In genomic region chr16:13076878-13077277, GRCh38 we compare ENCODE assay signal across 29 cellular contexts.
"Had no signal": no experiment of that assay in that cellular context is flagged by ENCODE, and none has a peak within 500 bp of the region (broad histone marks: within the 10 kb centered on the region; RNA-seq: fewer than 3 reads in every experiment).

No MANE protein-coding gene starts in this region.

- H3K9me3 Mint-ChIP-seq: neural progenitor cell had no signal

- H3K4me1 ChIP-seq: parathyroid adenoma, psoas muscle, sigmoid colon, stomach, thyroid gland, tibial nerve, upper lobe of left lung, vagina had no signal

- H3K9me3 ChIP-seq: ovary, psoas muscle, right lobe of liver, stomach, thoracic aorta, thyroid gland, tibial nerve, upper lobe of left lung, vagina had no signal

- H3K27ac Mint-ChIP-seq: naive thymus-derived CD8-positive, alpha-beta T cell; natural killer cell treated with Interleukin-12 subunit alpha and Interleukin-12 subunit beta and Interleukin-15 and Interleukin-18, amount 100 ng/mL, for 72 hours; progenitor cell of endocrine pancreas; stimulated activated effector memory CD8-positive, alpha-beta T cell treated with anti-CD3 and anti-CD28 coated beads, Interleukin-12 subunit alpha, Interleukin-12 subunit beta, amount 100 ng/mL, for 72 hours; stimulated activated naive B cell treated with anti-CD40 and anti-IgM and Interleukin-4, amounts not matched to agents 10 μg/mL and 1 μg/mL and 100 μg/mL, for 72 hours; stimulated activated naive CD8-positive, alpha-beta T cell treated with anti-CD3 and anti-CD28 coated beads, Interleukin-15, Interleukin-2, amounts not matched to agents 100 ng/mL and 50 ng/mL, for 24 hours had no signal

- H3K36me3 Mint-ChIP-seq: naive thymus-derived CD8-positive, alpha-beta T cell; natural killer cell treated with Interleukin-12 subunit alpha and Interleukin-12 subunit beta and Interleukin-15 and Interleukin-18, amount 100 ng/mL, for 72 hours; neural progenitor cell; stimulated activated effector memory CD8-positive, alpha-beta T cell treated with anti-CD3 and anti-CD28 coated beads, Interleukin-12 subunit alpha, Interleukin-12 subunit beta, amount 100 ng/mL, for 72 hours; stimulated activated naive B cell treated with anti-CD40 and anti-IgM and Interleukin-4, amounts not matched to agents 10 μg/mL and 1 μg/mL and 100 μg/mL, for 72 hours had no signal

- H3K27ac ChIP-seq: neural progenitor cell, ovary, parathyroid adenoma, psoas muscle, right lobe of liver, sigmoid colon, stomach, thoracic aorta, thyroid gland, tibial nerve, upper lobe of left lung, vagina had no signal

- H3K79me2 ChIP-seq: parathyroid adenoma had no signal

- H3K27me3 ChIP-seq: neural progenitor cell, ovary, right lobe of liver, stomach, thyroid gland, tibial nerve, upper lobe of left lung, vagina had no signal

- FAIRE-seq: small intestine, urothelium cell line had no signal

- DNase-seq: naive thymus-derived CD8-positive, alpha-beta T cell; occipital lobe; ovary; posterior cingulate gyrus; psoas muscle; right cardiac atrium; right lobe of liver; sigmoid colon; small intestine; stimulated activated CD4-positive, alpha-beta T cell treated with anti-CD3 and anti-CD28 coated beads, Interleukin-15, amount 100 ng/mL, for 24 hours; stimulated activated CD4-positive, alpha-beta T cell treated with anti-CD3 and anti-CD28 coated beads, Interleukin-2, amount 100 ng/mL, for 24 hours; stimulated activated CD4-positive, alpha-beta T cell treated with anti-CD3 and anti-CD28 coated beads, Interleukin-2, amount 100 ng/mL, for 48 hours; stimulated activated CD4-positive, alpha-beta T cell treated with anti-CD3 and anti-CD28 coated beads, Interleukin-4, amount 100 ng/mL, for 24 hours; stimulated activated naive B cell treated with anti-CD40 and anti-IgM and Interleukin-4, amounts not matched to agents 10 μg/mL and 1 μg/mL and 100 μg/mL, for 72 hours; stimulated activated naive CD4-positive, alpha-beta T cell treated with Interleukin-2 at 50 U/mL for 16 hours; stomach; thyroid gland; trophoblast cell; upper lobe of left lung had no signal

- H3K4me3 Mint-ChIP-seq: naive thymus-derived CD8-positive, alpha-beta T cell; natural killer cell treated with Interleukin-12 subunit alpha and Interleukin-12 subunit beta and Interleukin-15 and Interleukin-18, amount 100 ng/mL, for 72 hours; neural progenitor cell; stimulated activated effector memory CD8-positive, alpha-beta T cell treated with anti-CD3 and anti-CD28 coated beads, Interleukin-12 subunit alpha, Interleukin-12 subunit beta, amount 100 ng/mL, for 72 hours; stimulated activated naive B cell treated with anti-CD40 and anti-IgM and Interleukin-4, amounts not matched to agents 10 μg/mL and 1 μg/mL and 100 μg/mL, for 72 hours; stimulated activated naive CD8-positive, alpha-beta T cell treated with anti-CD3 and anti-CD28 coated beads, Interleukin-15, Interleukin-2, amounts not matched to agents 100 ng/mL and 50 ng/mL, for 24 hours had no signal

- H3K27me3 Mint-ChIP-seq: natural killer cell treated with Interleukin-12 subunit alpha and Interleukin-12 subunit beta and Interleukin-15 and Interleukin-18, amount 100 ng/mL, for 72 hours; progenitor cell of endocrine pancreas; stimulated activated naive CD8-positive, alpha-beta T cell treated with anti-CD3 and anti-CD28 coated beads, Interleukin-15, Interleukin-2, amounts not matched to agents 100 ng/mL and 50 ng/mL, for 24 hours had no signal

- H3K9ac ChIP-seq: neural progenitor cell, parathyroid adenoma had no signal

- H2AFZ ChIP-seq: neural progenitor cell, parathyroid adenoma had no signal

- H3K4me2 ChIP-seq: neural progenitor cell had no signal

- H3K4me1 Mint-ChIP-seq: naive thymus-derived CD8-positive, alpha-beta T cell; stimulated activated effector memory CD8-positive, alpha-beta T cell treated with anti-CD3 and anti-CD28 coated beads, Interleukin-12 subunit alpha, Interleukin-12 subunit beta, amount 100 ng/mL, for 72 hours; stimulated activated naive B cell treated with anti-CD40 and anti-IgM and Interleukin-4, amounts not matched to agents 10 μg/mL and 1 μg/mL and 100 μg/mL, for 72 hours had no signal

- H3K4me3 ChIP-seq: neural progenitor cell, ovary, psoas muscle, right lobe of liver, sigmoid colon, stomach, thoracic aorta, thyroid gland, tibial nerve, upper lobe of left lung, vagina had no signal

- ATAC-seq: naive thymus-derived CD8-positive, alpha-beta T cell; natural killer cell treated with Interleukin-12 subunit alpha and Interleukin-12 subunit beta and Interleukin-15 and Interleukin-18, amount 100 ng/mL, for 72 hours; psoas muscle; right cardiac atrium; stimulated activated effector memory CD8-positive, alpha-beta T cell treated with anti-CD3 and anti-CD28 coated beads, Interleukin-12 subunit alpha, Interleukin-12 subunit beta, amount 100 ng/mL, for 72 hours; stimulated activated naive B cell treated with anti-CD40 and anti-IgM and Interleukin-4, amounts not matched to agents 10 μg/mL and 1 μg/mL and 100 μg/mL, for 72 hours had no signal

- H3K36me3 ChIP-seq: neural progenitor cell, ovary, right lobe of liver, sigmoid colon, stomach, thoracic aorta, thyroid gland, tibial nerve, upper lobe of left lung, vagina had no signal
